In the genomic region with DNA sequence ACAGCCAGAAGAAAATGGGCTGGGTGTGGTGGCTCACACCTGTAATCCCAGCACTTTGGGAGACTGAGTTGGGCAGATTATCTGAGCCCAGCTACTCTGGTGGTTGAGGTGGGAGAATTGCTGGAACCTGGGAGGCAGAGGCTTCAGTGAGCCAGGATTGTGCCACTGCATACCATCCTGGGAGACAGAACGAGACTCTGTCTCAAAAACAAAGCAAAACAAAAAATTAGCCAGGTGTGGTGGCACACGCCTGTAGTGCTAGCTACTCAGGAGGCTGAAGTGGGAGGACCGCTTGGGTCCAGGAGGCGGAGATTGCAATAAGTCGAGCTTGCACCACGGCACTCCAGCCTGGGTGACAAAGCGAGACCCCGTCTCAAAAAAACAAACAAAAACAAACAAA, we compare ENCODE assay signal across 1 cellular context.
TF ChIP-seq lines count a peak whose summit lies in the region.

No MANE protein-coding gene starts in this region.

TF ChIP-seq in GM23338, 12 proteins besides CTCF, POLR2A, EP300 and RAD21 (continued from another document):
- TF ChIP-seq, protein P1, sequence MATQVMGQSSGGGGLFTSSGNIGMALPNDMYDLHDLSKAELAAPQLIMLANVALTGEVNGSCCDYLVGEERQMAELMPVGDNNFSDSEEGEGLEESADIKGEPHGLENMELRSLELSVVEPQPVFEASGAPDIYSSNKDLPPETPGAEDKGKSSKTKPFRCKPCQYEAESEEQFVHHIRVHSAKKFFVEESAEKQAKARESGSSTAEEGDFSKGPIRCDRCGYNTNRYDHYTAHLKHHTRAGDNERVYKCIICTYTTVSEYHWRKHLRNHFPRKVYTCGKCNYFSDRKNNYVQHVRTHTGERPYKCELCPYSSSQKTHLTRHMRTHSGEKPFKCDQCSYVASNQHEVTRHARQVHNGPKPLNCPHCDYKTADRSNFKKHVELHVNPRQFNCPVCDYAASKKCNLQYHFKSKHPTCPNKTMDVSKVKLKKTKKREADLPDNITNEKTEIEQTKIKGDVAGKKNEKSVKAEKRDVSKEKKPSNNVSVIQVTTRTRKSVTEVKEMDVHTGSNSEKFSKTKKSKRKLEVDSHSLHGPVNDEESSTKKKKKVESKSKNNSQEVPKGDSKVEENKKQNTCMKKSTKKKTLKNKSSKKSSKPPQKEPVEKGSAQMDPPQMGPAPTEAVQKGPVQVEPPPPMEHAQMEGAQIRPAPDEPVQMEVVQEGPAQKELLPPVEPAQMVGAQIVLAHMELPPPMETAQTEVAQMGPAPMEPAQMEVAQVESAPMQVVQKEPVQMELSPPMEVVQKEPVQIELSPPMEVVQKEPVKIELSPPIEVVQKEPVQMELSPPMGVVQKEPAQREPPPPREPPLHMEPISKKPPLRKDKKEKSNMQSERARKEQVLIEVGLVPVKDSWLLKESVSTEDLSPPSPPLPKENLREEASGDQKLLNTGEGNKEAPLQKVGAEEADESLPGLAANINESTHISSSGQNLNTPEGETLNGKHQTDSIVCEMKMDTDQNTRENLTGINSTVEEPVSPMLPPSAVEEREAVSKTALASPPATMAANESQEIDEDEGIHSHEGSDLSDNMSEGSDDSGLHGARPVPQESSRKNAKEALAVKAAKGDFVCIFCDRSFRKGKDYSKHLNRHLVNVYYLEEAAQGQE (IDR thresholded peaks at IDR 0.05; ENCODE audit: unreplicated experiment) = no peak
- TF ChIP-seq ZNF331 (CRISPR knock-in tag; IDR thresholded peaks at IDR 0.05; ENCODE audit: low read depth) (no peak), JUNB (IDR thresholded peaks at IDR 0.05; ENCODE audit: unreplicated experiment) (no peak), ZNF114 (CRISPR knock-in tag; IDR thresholded peaks at IDR 0.05) (no peak)
